ENCODE assay signal across 17 cellular contexts in genomic region chr5:65967288-65968066, GRCh38. TPM values are rescaled to one million over a fixed set of nuclear protein-coding genes. Genes with fewer than 3 reads are reported as not detected.
DNase-seq lines count a peak whose midpoint lies in the region; ATAC-seq, FAIRE-seq and TF ChIP-seq lines count a peak whose summit lies in the region.
"Had no signal": no experiment of that assay in that cellular context is flagged by ENCODE, and none has a peak within 500 bp of the region (broad histone marks: within the 10 kb centered on the region; RNA-seq: fewer than 3 reads in every experiment).

No MANE protein-coding gene starts in this region.

- TF ChIP-seq EP300 in HepG2 (IDR thresholded peaks at IDR 0.05; ENCODE audit: low read depth in 2 of 2, low read length in 2 of 2) = no peak
- no peak for TF ChIP-seq EP300 in HepG2 (CRISPR knock-in tag; IDR thresholded peaks at IDR 0.05; ENCODE audit: borderline replicate concordance)

- H3K4me3 Mint-ChIP-seq in activated CD8-positive, alpha-beta T cell treated with anti-CD3 and anti-CD28 coated beads for 36 hours = no peak overlapping the region
- no peak overlapping the region for H3K4me3 Mint-ChIP-seq in activated CD8-positive, alpha-beta T cell treated with anti-CD3 and anti-CD28 coated beads, Interleukin-2, amount 10 ng/mL, durations not matched to agents 7 days and 5 days
- peak overlapping the region in 4 of 7 donors; percentile 0 to 41 (median 20) for H3K4me3 Mint-ChIP-seq in CD8-positive, alpha-beta memory T cell
- H3K4me3 Mint-ChIP-seq in activated T-helper 1 cell treated with anti-CD3 and anti-CD28 coated beads, Interleukin-12 subunit alpha, Interleukin-12 subunit beta, Interleukin-2, Interleukin-4 antibody, amounts not matched to agents 30 ng/mL and 10 ng/mL and 1 ng/mL, durations not matched to agents 14 hours and 24 hours and 36 hours = no peak overlapping the region
- H3K4me3 Mint-ChIP-seq: T-helper 1 cell treated with Interleukin-12 subunit alpha and Interleukin-12 subunit beta and Interleukin-4 antibody, amounts not matched to agents 30 μg/mL and 1 μg/mL, for 36 hours had no signal

- no peak overlapping the region for H3K4me3 ChIP-seq in CD8-positive, alpha-beta memory T cell (ENCODE audit: low read length)
- no peak overlapping the region for H3K4me3 ChIP-seq in HepG2 (replicated peaks in 1 of 3; ENCODE audit: insufficient read depth in 1 of 3, low read depth in 2 of 3, low read length in 3 of 3)
- H3K4me3 ChIP-seq: upper lobe of right lung had no signal

- no peaks in the 10 kb centered on the region for H3K27me3 Mint-ChIP-seq in activated CD8-positive, alpha-beta T cell treated with anti-CD3 and anti-CD28 coated beads for 36 hours
- H3K27me3 Mint-ChIP-seq in activated CD8-positive, alpha-beta T cell treated with anti-CD3 and anti-CD28 coated beads, Interleukin-2, amount 10 ng/mL, durations not matched to agents 7 days and 5 days (ENCODE audit: low read depth) = no peaks in the 10 kb centered on the region
- H3K27me3 Mint-ChIP-seq in CD8-positive, alpha-beta memory T cell = no peaks in the 10 kb centered on the region
- no peaks in the 10 kb centered on the region for H3K27me3 Mint-ChIP-seq in activated T-helper 1 cell treated with anti-CD3 and anti-CD28 coated beads, Interleukin-12 subunit alpha, Interleukin-12 subunit beta, Interleukin-2, Interleukin-4 antibody, amounts not matched to agents 30 ng/mL and 10 ng/mL and 1 ng/mL, durations not matched to agents 14 hours and 24 hours and 36 hours (ENCODE audit: insufficient read depth)
- H3K27me3 Mint-ChIP-seq: CD4-positive, alpha-beta memory T cell had no signal

- H3K4me1 Mint-ChIP-seq in activated CD8-positive, alpha-beta T cell treated with anti-CD3 and anti-CD28 coated beads for 36 hours (ENCODE audit: low read depth) = peaks cover 66% of the 10 kb centered on the region
- peaks cover 30% of the 10 kb centered on the region for H3K4me1 Mint-ChIP-seq in activated CD8-positive, alpha-beta T cell treated with anti-CD3 and anti-CD28 coated beads, Interleukin-2, amount 10 ng/mL, durations not matched to agents 7 days and 5 days (ENCODE audit: low read depth)
- peaks cover 72 to 90% (median 83%) of the 10 kb centered on the region in 3 donors for H3K4me1 Mint-ChIP-seq in CD8-positive, alpha-beta memory T cell
- H3K4me1 Mint-ChIP-seq in activated T-helper 1 cell treated with anti-CD3 and anti-CD28 coated beads, Interleukin-12 subunit alpha, Interleukin-12 subunit beta, Interleukin-2, Interleukin-4 antibody, amounts not matched to agents 30 ng/mL and 10 ng/mL and 1 ng/mL, durations not matched to agents 14 hours and 24 hours and 36 hours (ENCODE audit: low read depth) = peaks cover 46% of the 10 kb centered on the region

- no peak for FAIRE-seq in HepG2 (lab: Jason Lieb, UNC)

- no peak for TF ChIP-seq RAD21 in HepG2 (CRISPR knock-in tag; IDR thresholded peaks at IDR 0.05)

- peaks cover 49% of the 10 kb centered on the region for H3K4me1 ChIP-seq in CD8-positive, alpha-beta memory T cell (ENCODE audit: insufficient read depth, low read length)
- peaks cover 20% of the 10 kb centered on the region for H3K4me1 ChIP-seq in HepG2 (ENCODE audit: insufficient read depth, low read length)

- POLR2A ChIA-PET in activated CD8-positive, alpha-beta T cell treated with anti-CD3 and anti-CD28 coated beads for 36 hours (lab: Charles Lee) = interaction anchor here (0.7 kb wide), 2 partner anchors 24 to 206 kb away, joined by 3 read pairs; no protein-coding TSS in a partner anchor
- POLR2A ChIA-PET in activated CD8-positive, alpha-beta T cell treated with anti-CD3 and anti-CD28 coated beads, Interleukin-2, amount 10 ng/mL, durations not matched to agents 7 days and 5 days (lab: Charles Lee) = interaction anchor here (1.0 kb wide), 1 partner anchor 344 kb away, joined by 3 read pairs; the partner anchor contains the start of gene TRIM23
- POLR2A ChIA-PET in CD8-positive, alpha-beta memory T cell (lab: Charles Lee) = no interaction called here
- POLR2A ChIA-PET in HepG2 (lab: Yijun Ruan, JAX) = no interaction called here

- H3K4me2 ChIP-seq in HepG2 (ENCODE audit: low read depth, low read length) = no peak overlapping the region

- no peak overlapping the region for H3K9ac ChIP-seq in HepG2 (ENCODE audit: insufficient read depth, low read depth, low read length)

- H3K9me3 ChIP-seq in CD8-positive, alpha-beta memory T cell (ENCODE audit: low read length) = no peaks in the 10 kb centered on the region
- no peaks in the 10 kb centered on the region for H3K9me3 ChIP-seq in HepG2 (ENCODE audit: low read length)
- H3K9me3 ChIP-seq: upper lobe of right lung had no signal

- peaks cover 4% of the 10 kb centered on the region for H3K36me3 Mint-ChIP-seq in activated CD8-positive, alpha-beta T cell treated with anti-CD3 and anti-CD28 coated beads for 36 hours (ENCODE audit: low read depth)
- H3K36me3 Mint-ChIP-seq in activated CD8-positive, alpha-beta T cell treated with anti-CD3 and anti-CD28 coated beads, Interleukin-2, amount 10 ng/mL, durations not matched to agents 7 days and 5 days (ENCODE audit: low read depth) = peaks cover 13% of the 10 kb centered on the region
- peaks cover 2 to 12% (median 5%) of the 10 kb centered on the region in 3 donors for H3K36me3 Mint-ChIP-seq in CD8-positive, alpha-beta memory T cell
- peaks cover 8% of the 10 kb centered on the region for H3K36me3 Mint-ChIP-seq in activated T-helper 1 cell treated with anti-CD3 and anti-CD28 coated beads, Interleukin-12 subunit alpha, Interleukin-12 subunit beta, Interleukin-2, Interleukin-4 antibody, amounts not matched to agents 30 ng/mL and 10 ng/mL and 1 ng/mL, durations not matched to agents 14 hours and 24 hours and 36 hours (ENCODE audit: low read depth)

- TF ChIP-seq POLR2A in HepG2 (IDR thresholded peaks at IDR 0.05; ENCODE audit: insufficient read depth in 1 of 2, low read depth in 2 of 2, low read length in 2 of 2) = no peak

- no peak overlapping the region for H3K27ac ChIP-seq in CD8-positive, alpha-beta memory T cell (ENCODE audit: low read depth, low read length)
- no peak overlapping the region for H3K27ac ChIP-seq in HepG2 (ENCODE audit: extremely low read length, insufficient read depth, low read length)
- H3K27ac ChIP-seq: upper lobe of right lung had no signal

- ATAC-seq in activated CD8-positive, alpha-beta T cell treated with anti-CD3 and anti-CD28 coated beads for 36 hours = peak; percentile 52
- ATAC-seq in activated CD8-positive, alpha-beta T cell treated with anti-CD3 and anti-CD28 coated beads, Interleukin-2, amount 10 ng/mL, durations not matched to agents 7 days and 5 days = no peak
- ATAC-seq in HepG2 (no peak; the same call in 2 of the 3 replicates), GM18498 (IDR thresholded peaks at IDR 0.05; ENCODE audit: unreplicated experiment) (no peak), HG02678 (IDR thresholded peaks at IDR 0.05; ENCODE audit: unreplicated experiment) (no peak)
- ATAC-seq: upper lobe of right lung had no signal

- H4K20me1 ChIP-seq in HepG2 (ENCODE audit: insufficient read depth, low read length) = peaks cover 24% of the 10 kb centered on the region

- intact Hi-C loops in activated CD8-positive, alpha-beta T cell treated with anti-CD3 and anti-CD28 coated beads for 36 hours (cut with micrococcal nuclease) = no loop called here
- intact Hi-C loops in activated T-helper 1 cell treated with anti-CD3 and anti-CD28 coated beads, Interleukin-12 subunit alpha, Interleukin-12 subunit beta, Interleukin-2, Interleukin-4 antibody, amounts not matched to agents 30 ng/mL and 10 ng/mL and 1 ng/mL, durations not matched to agents 14 hours and 24 hours and 36 hours (cut with micrococcal nuclease) = no loop called here
- intact Hi-C loops in HepG2 (cut with micrococcal nuclease; ENCODE audit: unreplicated experiment) = no loop called here

- H3K79me2 ChIP-seq in HepG2 (ENCODE audit: insufficient read depth, low read length) = peaks cover 83% of the 10 kb centered on the region

- no peaks in the 10 kb centered on the region for H3K27me3 ChIP-seq in CD8-positive, alpha-beta memory T cell (ENCODE audit: insufficient read depth, low read length, poor library complexity, severe bottlenecking)
- no peaks in the 10 kb centered on the region for H3K27me3 ChIP-seq in HepG2 (ENCODE audit: control insufficient read depth in 1 of 2, insufficient read depth in 2 of 2, low read length in 2 of 2)
- H3K27me3 ChIP-seq: upper lobe of right lung had no signal

- no peak for TF ChIP-seq CTCF in activated CD8-positive, alpha-beta T cell treated with anti-CD3 and anti-CD28 coated beads for 36 hours (IDR thresholded peaks at IDR 0.05)
- TF ChIP-seq CTCF in HepG2 (CRISPR knock-in tag; IDR thresholded peaks at IDR 0.05) = no peak

- no peaks in the 10 kb centered on the region for H3K36me3 ChIP-seq in CD8-positive, alpha-beta memory T cell (ENCODE audit: insufficient read depth, low read length)
- H3K36me3 ChIP-seq in HepG2 (replicated peaks in 1 of 2; ENCODE audit: control insufficient read depth in 1 of 2, insufficient read depth in 2 of 2, low read length in 2 of 2) = 0 out of 5 replicates have a peak, but pooled peaks cover 0 to 3% of the 10 kb centered on the region in 2 experiments
- H3K36me3 ChIP-seq: upper lobe of right lung had no signal

- DNase-seq in activated CD8-positive, alpha-beta T cell treated with anti-CD3 and anti-CD28 coated beads for 36 hours = no peak
- no peak for DNase-seq in activated CD8-positive, alpha-beta T cell treated with anti-CD3 and anti-CD28 coated beads, Interleukin-2, amount 10 ng/mL, durations not matched to agents 7 days and 5 days
- no peak for DNase-seq in CD8-positive, alpha-beta memory T cell
- DNase-seq in activated T-helper 1 cell treated with anti-CD3 and anti-CD28 coated beads, Interleukin-12 subunit alpha, Interleukin-12 subunit beta, Interleukin-2, Interleukin-4 antibody, amounts not matched to agents 30 ng/mL and 10 ng/mL and 1 ng/mL, durations not matched to agents 14 hours and 24 hours and 36 hours (ENCODE audit: low spot score) = no peak
- DNase-seq in HepG2 (ENCODE audit: low spot score) (no peak), T-helper 9 cell (no peak)
- DNase-seq: CD4-positive, alpha-beta memory T cell; islet precursor cell; NCI-H146; NCI-H345; retina; SHP77; stimulated activated naive CD4-positive, alpha-beta T cell treated with Interleukin-2 at 50 U/mL for 16 hours; upper lobe of right lung had no signal

- BruUV-seq in HepG2 (replicated peaks; lab: Mats Ljungman, UMichigan) = no TSS peak

- H3K9me3 Mint-ChIP-seq in activated CD8-positive, alpha-beta T cell treated with anti-CD3 and anti-CD28 coated beads for 36 hours = no peaks in the 10 kb centered on the region
- H3K9me3 Mint-ChIP-seq in activated CD8-positive, alpha-beta T cell treated with anti-CD3 and anti-CD28 coated beads, Interleukin-2, amount 10 ng/mL, durations not matched to agents 7 days and 5 days (ENCODE audit: insufficient read depth) = no peaks in the 10 kb centered on the region
- H3K9me3 Mint-ChIP-seq in CD8-positive, alpha-beta memory T cell = no peaks in the 10 kb centered on the region
- peaks cover under 1% of the 10 kb centered on the region for H3K9me3 Mint-ChIP-seq in activated T-helper 1 cell treated with anti-CD3 and anti-CD28 coated beads, Interleukin-12 subunit alpha, Interleukin-12 subunit beta, Interleukin-2, Interleukin-4 antibody, amounts not matched to agents 30 ng/mL and 10 ng/mL and 1 ng/mL, durations not matched to agents 14 hours and 24 hours and 36 hours
- H3K9me3 Mint-ChIP-seq: CD4-positive, alpha-beta memory T cell; T-helper 1 cell treated with Interleukin-12 subunit alpha and Interleukin-12 subunit beta and Interleukin-4 antibody, amounts not matched to agents 30 μg/mL and 1 μg/mL, for 36 hours had no signal

- CTCF ChIA-PET in activated CD8-positive, alpha-beta T cell treated with anti-CD3 and anti-CD28 coated beads for 36 hours (lab: Charles Lee) = interaction anchor here (0.8 to 1.7 kb wide), 2 partner anchors 13 to 37 kb away, joined by 3 to 4 read pairs; no protein-coding TSS in a partner anchor
- CTCF ChIA-PET in activated CD8-positive, alpha-beta T cell treated with anti-CD3 and anti-CD28 coated beads, Interleukin-2, amount 10 ng/mL, durations not matched to agents 7 days and 5 days (lab: Charles Lee) = no interaction called here
- CTCF ChIA-PET in CD8-positive, alpha-beta memory T cell (lab: Charles Lee) = no interaction called here
- CTCF ChIA-PET in HepG2 (lab: Yijun Ruan, JAX; ENCODE audit: low intra/inter-chr PET ratio, low total read pairs) = no interaction called here

- in situ Hi-C loops in HepG2 (cut with HindIII; ENCODE audit: extremely low pct_ligation_motif_present, low pct_unique_long_range_greater_than_20kb) = no loop called here

- peak overlapping the region; percentile 45 for H3K27ac Mint-ChIP-seq in activated CD8-positive, alpha-beta T cell treated with anti-CD3 and anti-CD28 coated beads for 36 hours
- H3K27ac Mint-ChIP-seq in activated CD8-positive, alpha-beta T cell treated with anti-CD3 and anti-CD28 coated beads, Interleukin-2, amount 10 ng/mL, durations not matched to agents 7 days and 5 days = no peak overlapping the region
- H3K27ac Mint-ChIP-seq in CD8-positive, alpha-beta memory T cell = peak overlapping the region in 3 of 8 donors; percentile 21 to 48 (median 37)
- H3K27ac Mint-ChIP-seq in activated T-helper 1 cell treated with anti-CD3 and anti-CD28 coated beads, Interleukin-12 subunit alpha, Interleukin-12 subunit beta, Interleukin-2, Interleukin-4 antibody, amounts not matched to agents 30 ng/mL and 10 ng/mL and 1 ng/mL, durations not matched to agents 14 hours and 24 hours and 36 hours = peak overlapping the region; percentile 25
- H3K27ac Mint-ChIP-seq: T-helper 1 cell treated with Interleukin-12 subunit alpha and Interleukin-12 subunit beta and Interleukin-4 antibody, amounts not matched to agents 30 μg/mL and 1 μg/mL, for 36 hours had no signal

- WGBS in HepG2 (ENCODE audit: low lambda C conversion rate) = 94% methylated on average over 7 of the region's 7 CpGs

- no peak overlapping the region for H2AFZ ChIP-seq in HepG2 (ENCODE audit: low read length)

RNA-seq across cellular contexts. Expression of gene ERBIN, which starts 41.1 kb away (rescaled TPM):
- 10 to 100 TPM; 35.1 to 38.3 TPM for total RNA-seq in activated CD8-positive, alpha-beta T cell treated with anti-CD3 and anti-CD28 coated beads for 36 hours
- 10 to 100 TPM; 44.8 to 46.9 TPM for total RNA-seq in activated CD8-positive, alpha-beta T cell treated with anti-CD3 and anti-CD28 coated beads, Interleukin-2, amount 10 ng/mL, durations not matched to agents 7 days and 5 days
- total RNA-seq in CD8-positive, alpha-beta memory T cell = 10 to 100 TPM; 40.9 to 43.1 TPM
- polyA plus RNA-seq in CD8-positive, alpha-beta memory T cell = 49.0 TPM
- total RNA-seq in activated T-helper 1 cell treated with anti-CD3 and anti-CD28 coated beads, Interleukin-12 subunit alpha, Interleukin-12 subunit beta, Interleukin-2, Interleukin-4 antibody, amounts not matched to agents 30 ng/mL and 10 ng/mL and 1 ng/mL, durations not matched to agents 14 hours and 24 hours and 36 hours = 29.8 and 32.9 TPM in 2 replicates
- 41.7 and 54.8 TPM in 2 replicates for total RNA-seq in HepG2 (2016; rRNA removed; fragmentation: Illumina TruSeq; extraction: Trizol)
- 16.6 and 24.6 TPM in 2 replicates for total RNA-seq in HepG2 (2016; cell fraction: cytosol; rRNA removed; fragmentation: Illumina TruSeq; extraction: Trizol; ENCODE audit: low read depth)
- 37.9 and 53.8 TPM in 2 replicates for total RNA-seq in HepG2 (2016; cell fraction: insoluble cytoplasmic fraction; rRNA removed; fragmentation: Illumina TruSeq; extraction: Trizol)
- total RNA-seq in HepG2 (2016; cell fraction: membrane; rRNA removed; fragmentation: Illumina TruSeq; extraction: Trizol) = 23.2 and 27.1 TPM in 2 replicates
- 62.6 and 65.3 TPM in 2 replicates for total RNA-seq in HepG2 (2016; cell fraction: nucleus; rRNA removed; fragmentation: Illumina TruSeq; extraction: Trizol)
- polyA plus RNA-seq in HepG2 (2011; rRNA removed) = 12.5 and 14.4 TPM in 2 replicates
- 4.9 and 8.6 TPM in 2 replicates for polyA plus RNA-seq in HepG2 (2011; cell fraction: cytosol; rRNA removed)
- polyA plus RNA-seq in HepG2 (2011; cell fraction: nucleus; rRNA removed) = 10.5 and 10.8 TPM in 2 replicates
- polyA plus RNA-seq in HepG2 (2012) = 14.1 and 14.9 TPM in 2 replicates
- polyA plus RNA-seq in HepG2 (2016; cell fraction: cytosol; fragmentation: Illumina TruSeq; extraction: Trizol; ENCODE audit: low read depth) = 0.44 and 0.64 TPM in 2 replicates
- polyA plus RNA-seq in HepG2 (2016; cell fraction: insoluble cytoplasmic fraction; fragmentation: Illumina TruSeq; extraction: Trizol; ENCODE audit: low read depth) = 29.5 and 36.4 TPM in 2 replicates
- polyA plus RNA-seq in HepG2 (2016; cell fraction: membrane; fragmentation: Illumina TruSeq; extraction: Trizol; ENCODE audit: low read depth) = 3.4 and 3.9 TPM in 2 replicates
- 40.0 and 43.6 TPM in 2 replicates for polyA plus RNA-seq in HepG2 (2016; cell fraction: nucleus; fragmentation: Illumina TruSeq; extraction: Trizol; ENCODE audit: insufficient read depth, low read depth)
- 12.0 and 26.9 TPM in 2 replicates for polyA minus RNA-seq in HepG2 (2011; rRNA and poly(A)+ RNA removed; ENCODE audit: low replicate concordance)
- 28.1 and 38.4 TPM in 2 replicates for polyA minus RNA-seq in HepG2 (2011; cell fraction: cytosol; rRNA and poly(A)+ RNA removed)
- polyA minus RNA-seq in HepG2 (2011; cell fraction: nucleus; rRNA and poly(A)+ RNA removed) = 140 and 160 TPM in 2 replicates

Comparison
In these comparisons a context has a peak if more than half of its experiments do, and no peak if none do; other contexts are left out.
1. H3K4me3 Mint-ChIP-seq: peak in CD8-positive, alpha-beta memory T cell (4 of 7); none in activated CD8-positive, alpha-beta T cell treated with anti-CD3 and anti-CD28 coated beads for 36 hours (single experiment), activated CD8-positive, alpha-beta T cell treated with anti-CD3 and anti-CD28 coated beads, Interleukin-2, amount 10 ng/mL, durations not matched to agents 7 days and 5 days (single experiment) and activated T-helper 1 cell treated with anti-CD3 and anti-CD28 coated beads, Interleukin-12 subunit alpha, Interleukin-12 subunit beta, Interleukin-2, Interleukin-4 antibody, amounts not matched to agents 30 ng/mL and 10 ng/mL and 1 ng/mL, durations not matched to agents 14 hours and 24 hours and 36 hours (single experiment).
2. POLR2A ChIA-PET loops: an anchor here in activated CD8-positive, alpha-beta T cell treated with anti-CD3 and anti-CD28 coated beads for 36 hours (0.7 kb wide) and activated CD8-positive, alpha-beta T cell treated with anti-CD3 and anti-CD28 coated beads, Interleukin-2, amount 10 ng/mL, durations not matched to agents 7 days and 5 days (1.0 kb wide); none called in CD8-positive, alpha-beta memory T cell and HepG2.